ENCODE assay signal across 11 cellular contexts in the genomic region with DNA sequence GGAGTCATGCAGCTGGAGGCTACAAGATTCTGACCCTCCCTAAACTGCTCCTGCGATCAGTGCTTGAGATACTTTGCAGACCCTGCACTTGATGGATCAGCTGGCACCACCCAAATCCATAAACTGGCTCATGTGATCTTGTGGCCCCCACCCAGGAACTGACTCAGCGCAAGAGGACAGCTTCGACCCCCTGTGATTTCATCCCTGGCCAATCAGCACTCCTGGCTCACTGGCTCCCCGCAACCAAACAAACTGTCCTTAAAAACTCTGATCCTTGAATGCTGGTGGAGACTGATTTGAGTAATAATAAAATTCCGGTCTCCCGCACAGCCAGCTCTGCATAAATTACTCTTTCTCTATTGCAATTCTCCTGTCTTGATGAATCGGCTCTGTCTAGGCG. TPM values are rescaled to one million over a fixed set of nuclear protein-coding genes. Genes with fewer than 3 reads are reported as not detected.
DNase-seq lines count a peak whose midpoint lies in the region; ATAC-seq and TF ChIP-seq lines count a peak whose summit lies in the region.
"Not testable (repeated sequence)": the region's sequence is repeated elsewhere in the genome, so short reads cannot be mapped to it uniquely, and the experiment has no call there.
"Had no signal": no experiment of that assay in that cellular context is flagged by ENCODE, and none has a peak within 500 bp of the region (broad histone marks: within the 10 kb centered on the region; RNA-seq: fewer than 3 reads in every experiment).

No MANE protein-coding gene starts in this region.

- H3K27ac ChIP-seq in CD8-positive, alpha-beta memory T cell (ENCODE audit: low read depth, low read length) = not testable (repeated sequence)
- H3K27ac ChIP-seq in HL-60 (replicated peaks) = 0 out of 2 replicates have a peak overlapping the region, but pooled peaks have one; percentile 11

- CTCF ChIA-PET in CD8-positive, alpha-beta memory T cell (lab: Charles Lee) = not testable (repeated sequence)
- CTCF ChIA-PET in activated B cell treated with CpG ODN at 0.5 μM for 24 hours (lab: Charles Lee) = interaction anchor here (0.8 to 1.7 kb wide), 2 partner anchors 8 to 16 kb away, joined by 4 to 7 read pairs; no protein-coding TSS in a partner anchor

- TF ChIP-seq CTCF in HL-60 (IDR thresholded peaks at IDR 0.05; ENCODE audit: insufficient read depth, low read length); activated B cell treated with CpG ODN at 0.5 μM for 24 hours (IDR thresholded peaks at IDR 0.05): not testable (repeated sequence)

- peaks cover 11 to 22% of the 10 kb centered on the region in 2 donors for H3K27me3 Mint-ChIP-seq in CD8-positive, alpha-beta memory T cell
- not testable (repeated sequence) for H3K27me3 Mint-ChIP-seq in activated B cell treated with CpG ODN at 0.5 μM for 24 hours; naive B cell; stimulated activated memory B cell treated with anti-CD40 and anti-IgM and Interleukin-4, amounts not matched to agents 10 μg/mL and 1 μg/mL and 100 μg/mL, for 72 hours
- peaks cover 48% of the 10 kb centered on the region for H3K27me3 Mint-ChIP-seq in dendritic cell treated with granulocyte-macrophage colony-stimulating factor and Interleukin-4, amounts not matched to agents 40 ng/mL and 50 ng/mL, for 4 days

- H3K4me1 ChIP-seq in CD8-positive, alpha-beta memory T cell (ENCODE audit: insufficient read depth, low read length) = peaks cover 21% of the 10 kb centered on the region

- not testable (repeated sequence) for ATAC-seq in activated B cell treated with CpG ODN at 0.5 μM for 24 hours (ENCODE audit: low read depth); naive B cell (ENCODE audit: low read depth in 2 of 2); stimulated activated memory B cell treated with anti-CD40 and anti-IgM and Interleukin-4, amounts not matched to agents 10 μg/mL and 1 μg/mL and 100 μg/mL, for 72 hours

- peaks cover 34 to 37% (median 37%) of the 10 kb centered on the region in 3 donors for H3K4me1 Mint-ChIP-seq in CD8-positive, alpha-beta memory T cell
- H3K4me1 Mint-ChIP-seq in activated B cell treated with CpG ODN at 0.5 μM for 24 hours (peaks cover 85% of the 10 kb centered on the region), naive B cell (peaks cover 57 to 86% (median 70%) of the 10 kb centered on the region in 3 donors)
- H3K4me1 Mint-ChIP-seq in dendritic cell treated with granulocyte-macrophage colony-stimulating factor and Interleukin-4, amounts not matched to agents 40 ng/mL and 50 ng/mL, for 4 days (ENCODE audit: low read depth) = peaks cover 44% of the 10 kb centered on the region
- H3K4me1 Mint-ChIP-seq in stimulated activated memory B cell treated with anti-CD40 and anti-IgM and Interleukin-4, amounts not matched to agents 10 μg/mL and 1 μg/mL and 100 μg/mL, for 72 hours = peaks cover 72% of the 10 kb centered on the region

- not testable (repeated sequence) for H3K36me3 ChIP-seq in CD8-positive, alpha-beta memory T cell (ENCODE audit: insufficient read depth, low read length)

- H3K4me3 ChIP-seq in CD8-positive, alpha-beta memory T cell (ENCODE audit: low read length); HL-60 (replicated peaks; ENCODE audit: insufficient read depth, low read length): not testable (repeated sequence)

- POLR2A ChIA-PET in CD8-positive, alpha-beta memory T cell (lab: Charles Lee) = not testable (repeated sequence)
- POLR2A ChIA-PET in activated B cell treated with CpG ODN at 0.5 μM for 24 hours (lab: Charles Lee) = interaction anchor here (0.6 to 3.3 kb wide), 6 partner anchors 9 to 31 kb away, joined by 3 to 40 read pairs (median 10); a partner anchor contains a TSS

- H3K27ac Mint-ChIP-seq in CD8-positive, alpha-beta memory T cell = peak overlapping the region in 5 of 8 donors; percentile 7 to 95 (median 78)
- H3K27ac Mint-ChIP-seq in activated B cell treated with CpG ODN at 0.5 μM for 24 hours (peak overlapping the region; percentile 93), naive B cell (peak overlapping the region in 5 of 6 donors; percentile 75 to 91 (median 80))
- H3K27ac Mint-ChIP-seq in dendritic cell treated with granulocyte-macrophage colony-stimulating factor and Interleukin-4, amounts not matched to agents 40 ng/mL and 50 ng/mL, for 4 days = peak overlapping the region; percentile 53
- peak overlapping the region; percentile 92 for H3K27ac Mint-ChIP-seq in stimulated activated memory B cell treated with anti-CD40 and anti-IgM and Interleukin-4, amounts not matched to agents 10 μg/mL and 1 μg/mL and 100 μg/mL, for 72 hours

- H3K4me3 Mint-ChIP-seq in CD8-positive, alpha-beta memory T cell = peak overlapping the region in 1 of 7 donors; percentile 9
- H3K4me3 Mint-ChIP-seq in activated B cell treated with CpG ODN at 0.5 μM for 24 hours (peak overlapping the region; percentile 56), naive B cell (peak overlapping the region; percentile 9 to 80 (median 72))
- not testable (repeated sequence) for H3K4me3 Mint-ChIP-seq in dendritic cell treated with granulocyte-macrophage colony-stimulating factor and Interleukin-4, amounts not matched to agents 40 ng/mL and 50 ng/mL, for 4 days
- peak overlapping the region; percentile 41 for H3K4me3 Mint-ChIP-seq in stimulated activated memory B cell treated with anti-CD40 and anti-IgM and Interleukin-4, amounts not matched to agents 10 μg/mL and 1 μg/mL and 100 μg/mL, for 72 hours

- not testable (repeated sequence) for H3K9me3 ChIP-seq in CD8-positive, alpha-beta memory T cell (ENCODE audit: low read length)

- H3K9me3 Mint-ChIP-seq in CD8-positive, alpha-beta memory T cell; activated B cell treated with CpG ODN at 0.5 μM for 24 hours; dendritic cell treated with granulocyte-macrophage colony-stimulating factor and Interleukin-4, amounts not matched to agents 40 ng/mL and 50 ng/mL, for 4 days; naive B cell; stimulated activated memory B cell treated with anti-CD40 and anti-IgM and Interleukin-4, amounts not matched to agents 10 μg/mL and 1 μg/mL and 100 μg/mL, for 72 hours: not testable (repeated sequence)

- DNase-seq in CD8-positive, alpha-beta memory T cell; HL-60 (ENCODE audit: low read depth in 1 of 2, low spot score in 1 of 2); activated B cell treated with CpG ODN at 0.5 μM for 24 hours; naive B cell: not testable (repeated sequence)
- peak; percentile 33 for DNase-seq in RPMI7951 (ENCODE audit: low read depth)

- H3K27me3 ChIP-seq in CD8-positive, alpha-beta memory T cell (ENCODE audit: insufficient read depth, low read length, poor library complexity, severe bottlenecking); HL-60 (ENCODE audit: insufficient read depth, poor library complexity, severe bottlenecking): not testable (repeated sequence)

- intact Hi-C loops in activated B cell treated with CpG ODN at 0.5 μM for 24 hours (cut with micrococcal nuclease); dendritic cell treated with granulocyte-macrophage colony-stimulating factor and Interleukin-4, amounts not matched to agents 40 ng/mL and 50 ng/mL, for 4 days (cut with micrococcal nuclease): not testable (repeated sequence)

- H3K36me3 Mint-ChIP-seq in CD8-positive, alpha-beta memory T cell; dendritic cell treated with granulocyte-macrophage colony-stimulating factor and Interleukin-4, amounts not matched to agents 40 ng/mL and 50 ng/mL, for 4 days (ENCODE audit: low read depth); naive B cell: not testable (repeated sequence)
- peaks cover 65% of the 10 kb centered on the region for H3K36me3 Mint-ChIP-seq in activated B cell treated with CpG ODN at 0.5 μM for 24 hours (ENCODE audit: low read depth)
- peaks cover 58% of the 10 kb centered on the region for H3K36me3 Mint-ChIP-seq in stimulated activated memory B cell treated with anti-CD40 and anti-IgM and Interleukin-4, amounts not matched to agents 10 μg/mL and 1 μg/mL and 100 μg/mL, for 72 hours

RNA-seq across cellular contexts. Expression of a gene that starts 13.1 kb away (rescaled TPM):
- under 1 TPM; 0.18 to 0.20 TPM for total RNA-seq in CD8-positive, alpha-beta memory T cell
- 5.3 TPM for polyA plus RNA-seq in CD8-positive, alpha-beta memory T cell
- total RNA-seq in RPMI7951 (2014; rRNA removed; shearing (Covaris generic)) = not detected in 2 replicates
- total RNA-seq in activated B cell treated with CpG ODN at 0.5 μM for 24 hours = 44.5 and 51.0 TPM in 2 replicates
- 10 to 100 TPM; 28.7 to 66.0 (median 47.1) TPM for polyA plus RNA-seq in naive B cell (ENCODE audit: low read depth in 6 of 6)
- total RNA-seq: G401, H7, IMR-90 had no signal
- polyA plus RNA-seq: A549, IMR-90 had no signal

RNA-seq across cellular contexts. Expression of a gene that starts 31.9 kb away (rescaled TPM):
- total RNA-seq in CD8-positive, alpha-beta memory T cell = 10 to 100 TPM; 14.1 to 15.7 TPM
- polyA plus RNA-seq in CD8-positive, alpha-beta memory T cell = 17.2 TPM
- 38.8 and 40.9 TPM in 2 replicates for total RNA-seq in RPMI7951 (2014; rRNA removed; shearing (Covaris generic))
- 9.5 and 10.7 TPM in 2 replicates for total RNA-seq in activated B cell treated with CpG ODN at 0.5 μM for 24 hours
- 1 to 10 TPM; 3.2 to 9.6 (median 7.2) TPM for polyA plus RNA-seq in naive B cell (ENCODE audit: low read depth in 6 of 6)

RNA-seq across cellular contexts. Expression of a gene that starts 59.6 kb away (rescaled TPM):
- total RNA-seq in CD8-positive, alpha-beta memory T cell = 100 to 1,000 TPM; 149 to 157 TPM
- polyA plus RNA-seq in CD8-positive, alpha-beta memory T cell = 123 TPM
- 111 and 115 TPM in 2 replicates for total RNA-seq in RPMI7951 (2014; rRNA removed; shearing (Covaris generic))
- total RNA-seq in activated B cell treated with CpG ODN at 0.5 μM for 24 hours = 175 and 184 TPM in 2 replicates
- 100 to 1,000 TPM; 152 to 189 (median 174) TPM for polyA plus RNA-seq in naive B cell (ENCODE audit: low read depth in 6 of 6)

Comparison
In these comparisons a context has a peak if more than half of its experiments do, and no peak if none do; other contexts are left out.
1. RNA of a gene that starts 13.1 kb away (total RNA-seq): 44.5 to 51.0 TPM in activated B cell treated with CpG ODN at 0.5 μM for 24 hours; 0.18 to 0.20 TPM in CD8-positive, alpha-beta memory T cell and not detected in RPMI7951; every median in the first group is over 10 times any median in the second.
2. Peak in every context shown above with its lines, with median percentiles within 50 percentile points of each other: H3K27ac Mint-ChIP-seq.